20 cellular contexts compared by ENCODE assay signal in genomic region chr15:74579001-74579400, GRCh38.
"Had no signal": no experiment of that assay in that cellular context is flagged by ENCODE, and none has a peak within 500 bp of the region (broad histone marks: within the 10 kb centered on the region; RNA-seq: fewer than 3 reads in every experiment).

No MANE protein-coding gene starts in this region.

- H3K27me3 ChIP-seq: esophagus muscularis mucosa, gastrocnemius medialis, sigmoid colon, suprapubic skin, thyroid gland had no signal

- FAIRE-seq: urothelium cell line had no signal

- H3K9ac ChIP-seq: parathyroid adenoma had no signal

- H3K4me3 Mint-ChIP-seq: natural killer cell treated with Interleukin-12 subunit alpha and Interleukin-12 subunit beta and Interleukin-15 and Interleukin-18, amount 100 ng/mL, for 72 hours; type B pancreatic cell had no signal

- H3K4me1 ChIP-seq: esophagus muscularis mucosa, gastrocnemius medialis, parathyroid adenoma, sigmoid colon, suprapubic skin, thyroid gland had no signal

- H3K4me3 ChIP-seq: esophagus muscularis mucosa, gastrocnemius medialis, sigmoid colon, skin epidermis, suprapubic skin, thyroid gland had no signal

- H3K79me2 ChIP-seq: parathyroid adenoma had no signal

- H3K27ac Mint-ChIP-seq: type B pancreatic cell had no signal

- H3K9me3 ChIP-seq: esophagus muscularis mucosa, gastrocnemius medialis, sigmoid colon, suprapubic skin, thyroid gland had no signal

- ATAC-seq: gastrocnemius medialis; left lobe of liver; natural killer cell treated with Interleukin-12 subunit alpha and Interleukin-12 subunit beta and Interleukin-15 and Interleukin-18, amount 100 ng/mL, for 72 hours had no signal

- H2AFZ ChIP-seq: parathyroid adenoma had no signal

- H3K9me3 Mint-ChIP-seq: natural killer cell treated with Interleukin-12 subunit alpha and Interleukin-12 subunit beta and Interleukin-15 and Interleukin-18, amount 100 ng/mL, for 72 hours; type B pancreatic cell had no signal

- DNase-seq: cortex of kidney; effector memory CD4-positive, alpha-beta T cell; gastrocnemius medialis; islet precursor cell; mammary epithelial cell; midbrain; sigmoid colon; stimulated activated CD4-positive, alpha-beta T cell treated with anti-CD3 and anti-CD28 coated beads, Interleukin-2, amount 100 ng/mL, for 24 hours; stimulated activated CD4-positive, alpha-beta T cell treated with anti-CD3 and anti-CD28 coated beads, Interleukin-4, amount 100 ng/mL, for 4 hours; stimulated activated naive CD4-positive, alpha-beta T cell; thyroid gland had no signal

- H3K27ac ChIP-seq: epithelial cell of prostate, esophagus muscularis mucosa, gastrocnemius medialis, parathyroid adenoma, sigmoid colon, skin epidermis, suprapubic skin, thyroid gland had no signal
